ENCODE assay signal across 15 cellular contexts in the genomic region with DNA sequence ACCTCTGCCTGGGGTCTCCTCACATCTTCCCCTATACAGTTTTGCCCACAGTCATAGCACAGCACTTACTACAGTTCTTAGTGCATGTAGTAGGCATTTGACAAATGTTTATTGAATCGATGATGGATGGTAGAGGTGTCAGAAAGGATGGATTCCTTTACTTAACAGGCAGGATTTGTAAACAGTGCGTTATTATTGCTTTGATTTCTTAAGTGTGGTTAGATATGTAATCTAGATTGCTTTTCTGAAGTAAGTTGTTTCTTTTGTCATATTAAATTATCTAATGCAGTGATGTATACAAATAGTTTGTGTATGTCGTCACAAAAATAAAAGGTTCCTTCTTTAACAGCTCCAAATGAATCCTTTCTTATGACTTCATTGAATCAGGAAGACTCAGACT.
A peak's percentile ranks its signal among the peaks of the same experiment; 100 is the strongest.
DNase-seq lines count a peak whose midpoint lies in the region; TF ChIP-seq lines count a peak whose summit lies in the region.
"Had no signal": no experiment of that assay in that cellular context is flagged by ENCODE, and none has a peak within 500 bp of the region (broad histone marks: within the 10 kb centered on the region; RNA-seq: fewer than 3 reads in every experiment).

No MANE protein-coding gene starts in this region.

- no CpG with 5 or more reads among the region's 3 CpGs for WGBS in mesendoderm (ENCODE audit: extremely low coverage, insufficient coverage, low lambda C conversion rate)

- no peak overlapping the region for H3K4ac ChIP-seq in mesendoderm (ENCODE audit: low read depth, low read length)

- no peaks in the 10 kb centered on the region for H3K79me2 ChIP-seq in mesendoderm (ENCODE audit: control insufficient read depth, insufficient read depth, low read length)

- H3K4me1 ChIP-seq in mesendoderm (ENCODE audit: control insufficient read depth, low read depth, low read length), result no peaks in the 10 kb centered on the region
- H3K4me1 ChIP-seq: BLaER1 had no signal

- H3K4me1 Mint-ChIP-seq in activated naive CD4-positive, alpha-beta T cell treated with anti-CD3 and anti-CD28 coated beads, Interleukin-2, amount 50 U/mL, for 24 hours, result peaks cover 76% of the 10 kb centered on the region
- H3K4me1 Mint-ChIP-seq in activated T-helper 1 cell treated with anti-CD3 and anti-CD28 coated beads, Interleukin-12 subunit alpha, Interleukin-12 subunit beta, Interleukin-2, Interleukin-4 antibody, amounts not matched to agents 30 ng/mL and 10 ng/mL and 1 ng/mL, durations not matched to agents 14 hours and 24 hours and 36 hours (ENCODE audit: low read depth), result peaks cover 45% of the 10 kb centered on the region
- peaks cover 37% of the 10 kb centered on the region for H3K4me1 Mint-ChIP-seq in chondrocyte (ENCODE audit: low read depth)

- no peak overlapping the region for H3K23ac ChIP-seq in mesendoderm (ENCODE audit: low read length)

- peak overlapping the region; percentile 32 for H3K27ac Mint-ChIP-seq in activated naive CD4-positive, alpha-beta T cell treated with anti-CD3 and anti-CD28 coated beads, Interleukin-2, amount 50 U/mL, for 24 hours
- H3K27ac Mint-ChIP-seq in activated T-helper 1 cell treated with anti-CD3 and anti-CD28 coated beads, Interleukin-12 subunit alpha, Interleukin-12 subunit beta, Interleukin-2, Interleukin-4 antibody, amounts not matched to agents 30 ng/mL and 10 ng/mL and 1 ng/mL, durations not matched to agents 14 hours and 24 hours and 36 hours, result peak overlapping the region; percentile 40
- no peak overlapping the region for H3K27ac Mint-ChIP-seq in chondrocyte (ENCODE audit: unreplicated experiment)

- H3K4me2 ChIP-seq in mesendoderm (ENCODE audit: low read length), result no peak overlapping the region
- H3K4me2 ChIP-seq: BLaER1 had no signal

- no peak overlapping the region for H4K8ac ChIP-seq in mesendoderm (ENCODE audit: low read depth, low read length)

- H2BK5ac ChIP-seq in mesendoderm (ENCODE audit: low read length), result no peak overlapping the region

- TF ChIP-seq CTCF in chondrocyte (IDR thresholded peaks at IDR 0.05), result no peak

- DNase-seq in activated naive CD4-positive, alpha-beta T cell treated with anti-CD3 and anti-CD28 coated beads, Interleukin-2, amount 50 U/mL, for 16 hours, result no peak
- DNase-seq in activated T-helper 1 cell treated with anti-CD3 and anti-CD28 coated beads, Interleukin-12 subunit alpha, Interleukin-12 subunit beta, Interleukin-2, Interleukin-4 antibody, amounts not matched to agents 30 ng/mL and 10 ng/mL and 1 ng/mL, durations not matched to agents 14 hours and 24 hours and 36 hours (ENCODE audit: low spot score), result no peak
- peak; percentile 10 for DNase-seq in mesendoderm
- no peak for DNase-seq in chondrocyte (ENCODE audit: low spot score)
- DNase-seq in UCSD-AML1 (lab: John Stamatoyannopoulos, UW; ENCODE audit: unreplicated experiment), result no peak
- no peak for DNase-seq in NCI-H1930 (lab: John Stamatoyannopoulos, UW)
- DNase-seq: 8988T, AML-193, DMS 273 treated with DMSO at 0.1 percent for 48 hours, DMS79, GM23248 had no signal

- H2AK5ac ChIP-seq in mesendoderm (ENCODE audit: low read length), result no peak overlapping the region

- H3K27me3 ChIP-seq in mesendoderm (ENCODE audit: insufficient read depth, low read length, poor library complexity), result no peaks in the 10 kb centered on the region
- H3K27me3 ChIP-seq: BLaER1 had no signal

- H3K18ac ChIP-seq in mesendoderm (ENCODE audit: low read length), result no peak overlapping the region

- H2BK15ac ChIP-seq in mesendoderm (replicated peaks; ENCODE audit: low read depth), result no peak overlapping the region

- H3K9me3 Mint-ChIP-seq in activated naive CD4-positive, alpha-beta T cell treated with anti-CD3 and anti-CD28 coated beads, Interleukin-2, amount 50 U/mL, for 24 hours, result no peaks in the 10 kb centered on the region
- H3K9me3 Mint-ChIP-seq in activated T-helper 1 cell treated with anti-CD3 and anti-CD28 coated beads, Interleukin-12 subunit alpha, Interleukin-12 subunit beta, Interleukin-2, Interleukin-4 antibody, amounts not matched to agents 30 ng/mL and 10 ng/mL and 1 ng/mL, durations not matched to agents 14 hours and 24 hours and 36 hours, result peaks cover 4% of the 10 kb centered on the region
- H3K9me3 Mint-ChIP-seq in chondrocyte (ENCODE audit: low read depth), result peaks cover 4% of the 10 kb centered on the region
- H3K9me3 Mint-ChIP-seq: IgD-negative memory B cell had no signal

- H3K27ac ChIP-seq in mesendoderm (ENCODE audit: low read depth, low read length), result no peak overlapping the region
- H3K27ac ChIP-seq: BLaER1, GM23248 had no signal

- H4K5ac ChIP-seq in mesendoderm (ENCODE audit: low read length), result no peak overlapping the region

- no peak overlapping the region for H2BK120ac ChIP-seq in mesendoderm (ENCODE audit: low read depth, low read length)

- peaks cover 12% of the 10 kb centered on the region for H3K36me3 Mint-ChIP-seq in activated naive CD4-positive, alpha-beta T cell treated with anti-CD3 and anti-CD28 coated beads, Interleukin-2, amount 50 U/mL, for 24 hours
- H3K36me3 Mint-ChIP-seq in activated T-helper 1 cell treated with anti-CD3 and anti-CD28 coated beads, Interleukin-12 subunit alpha, Interleukin-12 subunit beta, Interleukin-2, Interleukin-4 antibody, amounts not matched to agents 30 ng/mL and 10 ng/mL and 1 ng/mL, durations not matched to agents 14 hours and 24 hours and 36 hours (ENCODE audit: low read depth), result peaks cover 22% of the 10 kb centered on the region
- H3K36me3 Mint-ChIP-seq in chondrocyte (ENCODE audit: low read depth), result peaks cover 5% of the 10 kb centered on the region

- no peaks in the 10 kb centered on the region for H3K36me3 ChIP-seq in mesendoderm (ENCODE audit: control insufficient read depth, insufficient read depth, low read length)
- H3K36me3 ChIP-seq: BLaER1 had no signal

- no peak overlapping the region for H3K9ac ChIP-seq in mesendoderm (ENCODE audit: low read length)
- H3K9ac ChIP-seq: BLaER1, GM23248 had no signal

- intact Hi-C loops in activated T-helper 1 cell treated with anti-CD3 and anti-CD28 coated beads, Interleukin-12 subunit alpha, Interleukin-12 subunit beta, Interleukin-2, Interleukin-4 antibody, amounts not matched to agents 30 ng/mL and 10 ng/mL and 1 ng/mL, durations not matched to agents 14 hours and 24 hours and 36 hours (cut with micrococcal nuclease), result no loop called here

- no peaks in the 10 kb centered on the region for H3K27me3 Mint-ChIP-seq in activated naive CD4-positive, alpha-beta T cell treated with anti-CD3 and anti-CD28 coated beads, Interleukin-2, amount 50 U/mL, for 24 hours
- no peaks in the 10 kb centered on the region for H3K27me3 Mint-ChIP-seq in activated T-helper 1 cell treated with anti-CD3 and anti-CD28 coated beads, Interleukin-12 subunit alpha, Interleukin-12 subunit beta, Interleukin-2, Interleukin-4 antibody, amounts not matched to agents 30 ng/mL and 10 ng/mL and 1 ng/mL, durations not matched to agents 14 hours and 24 hours and 36 hours (ENCODE audit: insufficient read depth)
- H3K27me3 Mint-ChIP-seq in chondrocyte (ENCODE audit: low read depth), result no peaks in the 10 kb centered on the region
- H3K27me3 Mint-ChIP-seq: IgD-negative memory B cell had no signal

- H3K4me3 Mint-ChIP-seq in activated naive CD4-positive, alpha-beta T cell treated with anti-CD3 and anti-CD28 coated beads, Interleukin-2, amount 50 U/mL, for 24 hours, result no peak overlapping the region
- no peak overlapping the region for H3K4me3 Mint-ChIP-seq in activated T-helper 1 cell treated with anti-CD3 and anti-CD28 coated beads, Interleukin-12 subunit alpha, Interleukin-12 subunit beta, Interleukin-2, Interleukin-4 antibody, amounts not matched to agents 30 ng/mL and 10 ng/mL and 1 ng/mL, durations not matched to agents 14 hours and 24 hours and 36 hours
- H3K4me3 Mint-ChIP-seq in chondrocyte (ENCODE audit: unreplicated experiment), result no peak overlapping the region
- H3K4me3 Mint-ChIP-seq: IgD-negative memory B cell had no signal

- no peaks in the 10 kb centered on the region for H3K79me1 ChIP-seq in mesendoderm (ENCODE audit: low read length)

- H3K4me3 ChIP-seq in mesendoderm (ENCODE audit: low read length), result no peak overlapping the region
- H3K4me3 ChIP-seq: BLaER1, GM12878, GM23248 had no signal

- no peak overlapping the region for H3K56ac ChIP-seq in mesendoderm (ENCODE audit: low read length)
